Comparison of ENCODE assay signal across 8 cellular contexts in genomic region chr11:75275581-75275980, GRCh38. TPM values are rescaled to one million over a fixed set of nuclear protein-coding genes. Genes with fewer than 3 reads are reported as not detected.
A peak's percentile ranks its signal among the peaks of the same experiment; 100 is the strongest.
DNase-seq lines count a peak whose midpoint lies in the region; ATAC-seq, FAIRE-seq and TF ChIP-seq lines count a peak whose summit lies in the region.

No MANE protein-coding gene starts in this region.

- WGBS in thymus: 7% methylated on average over 6 of the region's 6 CpGs

- intact Hi-C loops in natural killer cell (cut with micrococcal nuclease): no loop called here

- H3K9me3 Mint-ChIP-seq in activated naive CD8-positive, alpha-beta T cell treated with anti-CD3 and anti-CD28 coated beads for 36 hours: no peaks in the 10 kb centered on the region
- H3K9me3 Mint-ChIP-seq in natural killer cell: no peaks in the 10 kb centered on the region

- H3K4me3 Mint-ChIP-seq in activated naive CD8-positive, alpha-beta T cell treated with anti-CD3 and anti-CD28 coated beads for 36 hours: peak overlapping the region; percentile 47
- peak overlapping the region; percentile 93 for H3K4me3 Mint-ChIP-seq in natural killer cell

- peak overlapping the region; percentile 67 for H3K27ac ChIP-seq in thymus (ENCODE audit: low read depth)

- peak; percentile 74 for DNase-seq in D721Med (ENCODE audit: insufficient read length, low spot score)
- DNase-seq in T-helper 2 cell: peak in 4 of 5 experiments; percentile 31 to 97 (median 51)
- peak; percentile 27 for DNase-seq in activated naive CD8-positive, alpha-beta T cell treated with anti-CD3 and anti-CD28 coated beads for 36 hours
- peak; percentile 63 for DNase-seq in natural killer cell
- no peak for DNase-seq in H4 (ENCODE audit: low spot score)
- DNase-seq in T1000 (lab: John Stamatoyannopoulos, UW): no peak

- H3K9me3 ChIP-seq in thymus (ENCODE audit: control insufficient read depth): peaks cover 2% of the 10 kb centered on the region

- H3K4me1 Mint-ChIP-seq in activated naive CD8-positive, alpha-beta T cell treated with anti-CD3 and anti-CD28 coated beads for 36 hours: peaks cover 48% of the 10 kb centered on the region
- peaks cover 48 to 49% of the 10 kb centered on the region in 2 donors for H3K4me1 Mint-ChIP-seq in natural killer cell

- TF ChIP-seq CTCF in D721Med (IDR thresholded peaks at IDR 0.05; ENCODE audit: insufficient read depth, missing control alignments): no peak
- no peak for TF ChIP-seq CTCF in natural killer cell (IDR thresholded peaks at IDR 0.05)

- H3K4me1 ChIP-seq in thymus (ENCODE audit: control insufficient read depth, insufficient read depth, low read length): peaks cover 16% of the 10 kb centered on the region

- H3K4me3 ChIP-seq in thymus (ENCODE audit: low read length): no peak overlapping the region

- H3K27me3 ChIP-seq in thymus (ENCODE audit: control insufficient read depth, insufficient read depth): no peaks in the 10 kb centered on the region

- H3K27me3 Mint-ChIP-seq in activated naive CD8-positive, alpha-beta T cell treated with anti-CD3 and anti-CD28 coated beads for 36 hours: no peaks in the 10 kb centered on the region
- H3K27me3 Mint-ChIP-seq in natural killer cell (ENCODE audit: low read depth in 2 of 2): no peaks in the 10 kb centered on the region

- peaks cover 17% of the 10 kb centered on the region for H3K36me3 Mint-ChIP-seq in activated naive CD8-positive, alpha-beta T cell treated with anti-CD3 and anti-CD28 coated beads for 36 hours
- peaks cover 9% of the 10 kb centered on the region for H3K36me3 Mint-ChIP-seq in natural killer cell

- peak overlapping the region; percentile 94 for H3K27ac Mint-ChIP-seq in activated naive CD8-positive, alpha-beta T cell treated with anti-CD3 and anti-CD28 coated beads for 36 hours
- peak overlapping the region; percentile 89 to 95 for H3K27ac Mint-ChIP-seq in natural killer cell

- H3K36me3 ChIP-seq in thymus (ENCODE audit: control insufficient read depth, insufficient read depth): no peaks in the 10 kb centered on the region

- ATAC-seq in natural killer cell: peak; percentile 92 to 97 (median 95)
- no peak for ATAC-seq in GM18511 (IDR thresholded peaks at IDR 0.05; ENCODE audit: unreplicated experiment)

- FAIRE-seq in D721Med (lab: Jason Lieb, UNC): no peak

RNA-seq across cellular contexts. Expression of gene TPBGL, which starts 35.0 kb away (rescaled TPM):
- under 1 TPM; 0.20 to 0.45 TPM for total RNA-seq in activated naive CD8-positive, alpha-beta T cell treated with anti-CD3 and anti-CD28 coated beads for 36 hours
- under 1 TPM; 0.34 to 0.75 (median 0.45) TPM for total RNA-seq in natural killer cell
- polyA plus RNA-seq in thymus: 0.23 TPM
- total RNA-seq in H4 (2014; rRNA removed; shearing (Covaris generic)): not detected in 2 replicates

Comparison
In these comparisons a context has a peak if more than half of its experiments do, and no peak if none do; other contexts are left out.
1. DNase-seq: peak in D721Med (single experiment), T-helper 2 cell (4 of 5), activated naive CD8-positive, alpha-beta T cell treated with anti-CD3 and anti-CD28 coated beads for 36 hours (single experiment) and natural killer cell (single experiment); none in H4 (single experiment) and T1000 (single experiment).